ENCODE assay signal across 8 cellular contexts in the genomic region with DNA sequence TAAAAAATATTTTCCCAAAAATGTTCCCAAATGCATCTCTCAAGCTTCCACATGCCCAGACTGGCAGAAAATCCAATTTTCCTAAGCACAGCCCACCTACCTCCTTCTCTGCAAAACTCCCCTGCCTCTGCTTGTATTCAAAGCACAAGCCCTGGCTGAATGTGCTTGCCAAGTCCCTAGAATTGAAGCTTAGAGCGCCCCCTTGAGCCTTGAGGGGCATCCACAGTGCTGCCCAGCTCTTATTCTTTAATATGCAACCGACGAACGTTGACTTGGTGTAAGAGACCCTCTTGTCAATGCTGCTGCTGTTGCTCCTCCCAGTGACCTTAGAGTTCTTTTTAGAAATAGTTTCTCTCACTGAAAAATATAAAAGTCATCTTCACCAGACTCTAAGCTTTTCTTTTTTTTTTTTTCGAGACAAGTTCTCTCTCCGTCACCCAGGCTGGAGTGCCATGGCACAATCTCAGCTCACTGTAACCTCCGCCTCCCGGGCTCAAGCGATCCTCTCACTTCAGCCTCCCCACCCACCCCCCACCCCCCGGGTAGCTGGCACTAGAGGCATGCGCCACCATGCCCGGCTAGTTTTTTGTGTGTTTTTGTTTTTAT.
DNase-seq lines count a peak whose midpoint lies in the region; ATAC-seq and TF ChIP-seq lines count a peak whose summit lies in the region.

No MANE protein-coding gene starts in this region.

- H3K4me2 ChIP-seq in neural cell (ENCODE audit: low read length): no peak overlapping the region

- H3K9me3 ChIP-seq in Panc1 (ENCODE audit: control insufficient read depth, insufficient read depth, low read depth, low read length): no peaks in the 10 kb centered on the region
- H3K9me3 ChIP-seq in neural cell (ENCODE audit: low read length): no peaks in the 10 kb centered on the region

- TF ChIP-seq RAD21 in Ishikawa (IDR thresholded peaks at IDR 0.05; ENCODE audit: low read depth) (peak; percentile 83), neural cell (conservative IDR thresholded peaks at IDR 0.05) (peak; percentile 59)

- CTCF ChIA-PET in Panc1 (lab: Charles Lee): interaction anchor here (0.5 to 3.1 kb wide), 9 partner anchors 9 to 201 kb away, joined by 3 to 14 read pairs (median 3); no protein-coding TSS in a partner anchor

- no TSS peak for BruUV-seq in Panc1 (replicated peaks; lab: Mats Ljungman, UMichigan)

- H3K4me1 ChIP-seq in Panc1 (ENCODE audit: control insufficient read depth, insufficient read depth, low read length): no peaks in the 10 kb centered on the region

- H3K9me2 ChIP-seq in neural cell (ENCODE audit: insufficient read depth, low read length): no peaks in the 10 kb centered on the region

- no peak overlapping the region for H3K4me3 ChIP-seq in Panc1 (ENCODE audit: low read depth in 2 of 2, low read length in 2 of 2)
- no peak overlapping the region for H3K4me3 ChIP-seq in fibroblast of mammary gland (ENCODE audit: control insufficient read depth, low read depth, low read length)
- H3K4me3 ChIP-seq in neural cell (ENCODE audit: low read length): no peak overlapping the region

- no peak overlapping the region for H2AFZ ChIP-seq in neural cell (ENCODE audit: low read depth, low read length)

- no peaks in the 10 kb centered on the region for H3K9me3 Mint-ChIP-seq in activated T-cell treated with anti-CD3 and anti-CD28 coated beads, Interleukin-2, amount 50 U/mL, for 4 hours

- intact Hi-C loops in Panc1 (cut with micrococcal nuclease; ENCODE audit: unreplicated experiment): loop anchor here (5.0 kb wide), 1 partner anchor 151 kb away; no protein-coding TSS in a partner anchor

- POLR2A ChIA-PET in Panc1 (lab: Charles Lee): interaction anchor here (0.6 to 0.8 kb wide), 3 partner anchors 9 to 555 kb away, joined by 3 to 13 read pairs (median 6); no protein-coding TSS in a partner anchor

- in situ Hi-C loops in Panc1 (cut with HindIII; ENCODE audit: low pct_unique_long_range_greater_than_20kb, low sequenced_read_pairs): no loop called here

- DNase-seq in GDM1 (lab: John Stamatoyannopoulos, UW) (peak; percentile 72), Panc1 (ENCODE audit: low read depth, low spot score) (peak; percentile 42), fibroblast of mammary gland (ENCODE audit: low read depth) (peak; percentile 78)
- peak; percentile 72 for DNase-seq in activated T-cell treated with anti-CD3 and anti-CD28 coated beads, Interleukin-2, amount 50 U/mL, for 4 hours
- DNase-seq in stimulated activated naive CD4-positive, alpha-beta T cell treated with Interleukin-2 at 50 U/mL for 16 hours (lab: John Stamatoyannopoulos, UW): peak; percentile 56

- no peaks in the 10 kb centered on the region for H4K20me1 ChIP-seq in neural cell (ENCODE audit: insufficient read depth)

- no peaks in the 10 kb centered on the region for H3K36me3 Mint-ChIP-seq in activated T-cell treated with anti-CD3 and anti-CD28 coated beads, Interleukin-2, amount 50 U/mL, for 4 hours (ENCODE audit: insufficient read depth)

- H3K27me3 ChIP-seq in Panc1 (ENCODE audit: control insufficient read depth, insufficient read depth, low read length) (no peaks in the 10 kb centered on the region), neural cell (ENCODE audit: insufficient read depth, low read depth, low read length) (no peaks in the 10 kb centered on the region)

- peaks cover 4% of the 10 kb centered on the region for H3K27me3 Mint-ChIP-seq in activated T-cell treated with anti-CD3 and anti-CD28 coated beads, Interleukin-2, amount 50 U/mL, for 4 hours (ENCODE audit: low read depth)

- no peaks in the 10 kb centered on the region for H3F3A ChIP-seq in neural cell (ENCODE audit: insufficient read depth, low read length, poor library complexity, severe bottlenecking)

- H3K4me1 Mint-ChIP-seq in activated T-cell treated with anti-CD3 and anti-CD28 coated beads, Interleukin-2, amount 50 U/mL, for 4 hours (ENCODE audit: low read depth): peaks cover 4% of the 10 kb centered on the region

- peak; percentile 95 for ATAC-seq in Panc1
- ATAC-seq in activated T-cell treated with anti-CD3 and anti-CD28 coated beads, Interleukin-2, amount 50 U/mL, for 4 hours: peak; percentile 84 to 93
- ATAC-seq in GM19452 (IDR thresholded peaks at IDR 0.05; ENCODE audit: unreplicated experiment): no peak

- H3K9ac ChIP-seq in neural cell (ENCODE audit: low read length): no peak overlapping the region

- TF ChIP-seq CTCF in Panc1 (IDR thresholded peaks at IDR 0.05): peak; percentile 94
- peak; percentile 90 for TF ChIP-seq CTCF in fibroblast of mammary gland (conservative IDR thresholded peaks at IDR 0.05; ENCODE audit: control insufficient read depth, insufficient read depth, low read depth, low read length)
- peak; percentile 58 for TF ChIP-seq CTCF in neural cell (IDR thresholded peaks at IDR 0.05; ENCODE audit: poor library complexity, severe bottlenecking)

- no peak overlapping the region for H3K4me3 Mint-ChIP-seq in activated T-cell treated with anti-CD3 and anti-CD28 coated beads, Interleukin-2, amount 50 U/mL, for 4 hours

- no peaks in the 10 kb centered on the region for H3K36me3 ChIP-seq in Panc1 (ENCODE audit: control insufficient read depth, insufficient read depth, low read length)
- H3K36me3 ChIP-seq in neural cell (ENCODE audit: insufficient read depth, low read length): no peaks in the 10 kb centered on the region

- no peak for TF ChIP-seq EP300 in Ishikawa (IDR thresholded peaks at IDR 0.05; ENCODE audit: borderline replicate concordance)
- TF ChIP-seq EP300 in neural cell (conservative IDR thresholded peaks at IDR 0.05; ENCODE audit: poor library complexity, severe bottlenecking): no peak

- H3K79me2 ChIP-seq in neural cell (replicated peaks; ENCODE audit: insufficient read depth, low read length): no peaks in the 10 kb centered on the region

- H3K27ac ChIP-seq in Panc1 (ENCODE audit: low read length) (no peak overlapping the region), neural cell (ENCODE audit: low read length) (no peak overlapping the region)

TF ChIP-seq in Ishikawa, 13 proteins besides CTCF, POLR2A, EP300 and RAD21 (continues in another document):
- TF ChIP-seq ZBTB7A (IDR thresholded peaks at IDR 0.05; ENCODE audit: low read depth): no peak
- TF ChIP-seq YY1 (IDR thresholded peaks at IDR 0.05; ENCODE audit: low read depth): no peak
- TF ChIP-seq TEAD4 (IDR thresholded peaks at IDR 0.05): no peak
- TF ChIP-seq, protein P1, sequence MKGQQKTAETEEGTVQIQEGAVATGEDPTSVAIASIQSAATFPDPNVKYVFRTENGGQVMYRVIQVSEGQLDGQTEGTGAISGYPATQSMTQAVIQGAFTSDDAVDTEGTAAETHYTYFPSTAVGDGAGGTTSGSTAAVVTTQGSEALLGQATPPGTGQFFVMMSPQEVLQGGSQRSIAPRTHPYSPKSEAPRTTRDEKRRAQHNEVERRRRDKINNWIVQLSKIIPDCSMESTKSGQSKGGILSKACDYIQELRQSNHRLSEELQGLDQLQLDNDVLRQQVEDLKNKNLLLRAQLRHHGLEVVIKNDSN (IDR thresholded peaks at IDR 0.05): no peak
- TF ChIP-seq CREB1 (IDR thresholded peaks at IDR 0.05; ENCODE audit: low read depth): no peak
- no peak; the same call in 1 of the 2 replicates for TF ChIP-seq NFIC (IDR thresholded peaks at IDR 0.05)
- TF ChIP-seq EGR1 (IDR thresholded peaks at IDR 0.05): no peak
- TF ChIP-seq CEBPB (IDR thresholded peaks at IDR 0.05): no peak
- TF ChIP-seq FOXM1 (IDR thresholded peaks at IDR 0.05; ENCODE audit: borderline replicate concordance, low read depth): no peak

TF ChIP-seq in neural cell, 6 proteins besides CTCF, POLR2A, EP300 and RAD21:
- TF ChIP-seq EZH2 (IDR thresholded peaks at IDR 0.05; ENCODE audit: borderline replicate concordance, insufficient read depth, low read length, poor library complexity, severe bottlenecking): no peak
- TF ChIP-seq SMC3 (conservative IDR thresholded peaks at IDR 0.05; ENCODE audit: poor library complexity): peak; percentile 59
